ENCODE assay signal across 18 cellular contexts in the genomic region with DNA sequence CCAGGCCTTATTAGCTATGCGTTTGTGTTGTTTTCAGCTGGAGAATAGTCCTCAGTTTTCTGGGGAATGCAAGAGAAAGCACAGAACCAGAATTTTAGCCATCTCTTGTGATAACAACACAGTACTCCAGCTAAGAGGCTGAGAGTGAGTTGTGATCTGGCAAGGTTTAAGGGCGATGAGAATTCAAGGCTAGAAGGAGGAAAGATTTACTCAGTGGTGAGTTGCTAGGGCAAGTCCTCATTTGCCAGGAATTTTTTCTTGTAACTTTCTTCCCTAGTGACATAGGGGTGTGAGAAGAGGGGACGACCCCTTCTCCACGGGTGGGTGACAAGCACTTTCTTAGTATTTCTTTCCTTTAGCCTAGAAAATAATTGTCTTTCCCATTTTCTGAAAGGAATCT. TPM values are rescaled to one million over a fixed set of nuclear protein-coding genes. Genes with fewer than 3 reads are reported as not detected.
DNase-seq lines count a peak whose midpoint lies in the region; ATAC-seq and TF ChIP-seq lines count a peak whose summit lies in the region.
"Had no signal": no experiment of that assay in that cellular context is flagged by ENCODE, and none has a peak within 500 bp of the region (broad histone marks: within the 10 kb centered on the region; RNA-seq: fewer than 3 reads in every experiment).

No MANE protein-coding gene starts in this region.

- no peak overlapping the region for H3K23ac ChIP-seq in IMR-90 (ENCODE audit: low read depth, low read length)

- no peak for TF ChIP-seq RAD21 in IMR-90 (IDR thresholded peaks at IDR 0.05; ENCODE audit: low read length)

- H3K4me2 ChIP-seq in IMR-90 (ENCODE audit: low read depth, low read length): no peak overlapping the region
- H3K4me2 ChIP-seq: BLaER1 had no signal

- no peak overlapping the region for H3K56ac ChIP-seq in IMR-90 (ENCODE audit: extremely low read depth, insufficient read depth, low read length)

- no peaks in the 10 kb centered on the region for H4K20me1 ChIP-seq in IMR-90 (ENCODE audit: insufficient read depth, low read length)
- H4K20me1 ChIP-seq: BLaER1 had no signal

- no peak for TF ChIP-seq POLR2A in IMR-90 (IDR thresholded peaks at IDR 0.05; ENCODE audit: low read depth, low read length)

- CTCF ChIA-PET in IMR-90 (lab: Yijun Ruan, JAX): interaction anchor here (1.0 kb wide), 1 partner anchor 21 kb away, joined by 3 read pairs; no protein-coding TSS in a partner anchor

- no peaks in the 10 kb centered on the region for H3K27me3 ChIP-seq in IMR-90 (ENCODE audit: control insufficient read depth, insufficient read depth, low read length)
- H3K27me3 ChIP-seq: BLaER1 had no signal

- in situ Hi-C loops in IMR-90 (cut with MboI; ENCODE audit: low sequenced_read_pairs): no loop called here

- no peak overlapping the region for H3K27ac ChIP-seq in IMR-90 (ENCODE audit: insufficient read depth, low read length)
- H3K27ac ChIP-seq: 22Rv1, BLaER1, C4-2B, GM23248 had no signal

- no peaks in the 10 kb centered on the region for H3K36me3 ChIP-seq in IMR-90 (ENCODE audit: control insufficient read depth, insufficient read depth, low read length)
- H3K36me3 ChIP-seq: BLaER1 had no signal

- no peak overlapping the region for H3K4ac ChIP-seq in IMR-90 (ENCODE audit: low read depth, low read length)

- no peak overlapping the region for H3K18ac ChIP-seq in IMR-90 (ENCODE audit: low read depth, low read length)

- peak; percentile 48 for ATAC-seq in left ventricle myocardium superior
- no peak for ATAC-seq in Right ventricle myocardium inferior
- ATAC-seq in IMR-90 (ENCODE audit: low read depth): no peak
- peak; percentile 55 for ATAC-seq in sciatic nerve
- ATAC-seq in HG03457 (IDR thresholded peaks at IDR 0.05; ENCODE audit: unreplicated experiment): no peak
- no peak for ATAC-seq in HG03354 (IDR thresholded peaks at IDR 0.05; ENCODE audit: poor library complexity, severe bottlenecking, unreplicated experiment)
- ATAC-seq: CD8-positive, alpha-beta T cell had no signal

- H2AFZ ChIP-seq in IMR-90 (replicated peaks; ENCODE audit: low read length, poor library complexity): no peak overlapping the region
- H2AFZ ChIP-seq: GM23248 had no signal

- no peaks in the 10 kb centered on the region for H3K9me3 ChIP-seq in IMR-90 (ENCODE audit: control insufficient read depth, insufficient read depth, low read length)
- H3K9me3 ChIP-seq: BLaER1, Caco-2 had no signal

- no peak overlapping the region for H4K5ac ChIP-seq in IMR-90 (ENCODE audit: low read depth, low read length)

- H2BK15ac ChIP-seq in IMR-90 (ENCODE audit: low read depth, low read length): peak overlapping the region; percentile 36; the same call in 1 of the 3 replicates

- no peak overlapping the region for H3K4me3 ChIP-seq in IMR-90 (ENCODE audit: insufficient read depth, low read depth, low read length)
- H3K4me3 ChIP-seq: BLaER1, GM23248 had no signal

- TF ChIP-seq CTCF in IMR-90 (conservative IDR thresholded peaks at IDR 0.05; ENCODE audit: low read depth, low read length): no peak

- DNase-seq in activated CD8-positive, alpha-beta memory T cell treated with anti-CD3 and anti-CD28 coated beads for 24 hours: peak; percentile 15
- DNase-seq in activated CD8-positive, alpha-beta memory T cell treated with anti-CD3 and anti-CD28 coated beads, Interleukin-2, amount 50 U/mL, for 4 hours: no peak
- DNase-seq in left ventricle myocardium superior (no peak), Right ventricle myocardium inferior (ENCODE audit: missing footprints) (no peak), IMR-90 (no peak), sciatic nerve (ENCODE audit: low spot score) (no peak)
- DNase-seq: Caco-2; CD4-positive, CD25-positive, alpha-beta regulatory T cell; CD8-positive, alpha-beta T cell; DMS153; DND-41; GM23248; HCEC 1CT had no signal

- WGBS in IMR-90 (ENCODE audit: extremely low coverage in 2 of 2, insufficient read length in 1 of 2), 2 experiments: no CpG with 5 or more reads among the region's 4 CpGs

- H2AK9ac ChIP-seq in IMR-90 (replicated peaks; ENCODE audit: low read depth, low read length, poor library complexity): no peak overlapping the region

- H3K9ac ChIP-seq in IMR-90 (ENCODE audit: low read depth, low read length): no peak overlapping the region
- H3K9ac ChIP-seq: BLaER1, GM23248 had no signal

- dilution Hi-C loops in IMR-90 (cut with HindIII; ENCODE audit: low sequenced_read_pairs, unreplicated experiment): no loop called here

- no peaks in the 10 kb centered on the region for H3K79me1 ChIP-seq in IMR-90 (ENCODE audit: low read depth in 1 of 2, low read length in 2 of 2)

- no peak overlapping the region for H4K91ac ChIP-seq in IMR-90 (ENCODE audit: insufficient read depth, low read depth, low read length)

- H3K4me1 ChIP-seq in IMR-90 (ENCODE audit: control insufficient read depth, insufficient read depth, low read length): peaks cover 11% of the 10 kb centered on the region
- H3K4me1 ChIP-seq: BLaER1 had no signal

- H2BK5ac ChIP-seq in IMR-90 (ENCODE audit: low read depth, low read length, poor library complexity, severe bottlenecking): no peak overlapping the region

- H2BK20ac ChIP-seq in IMR-90 (ENCODE audit: low read depth, low read length): no peak overlapping the region

- no TSS peak for BruUV-seq in IMR-90 (replicated peaks; lab: Mats Ljungman, UMichigan)

- H2BK120ac ChIP-seq in IMR-90 (ENCODE audit: low read depth, low read length): no peak overlapping the region

- H3K14ac ChIP-seq in IMR-90 (replicated peaks; ENCODE audit: low read depth, low read length): no peak overlapping the region

- POLR2A ChIA-PET in IMR-90 (lab: Charles Lee; ENCODE audit: unreplicated experiment): no interaction called here

- intact Hi-C loops in left ventricle myocardium superior (cut with micrococcal nuclease) (no loop called here), Right ventricle myocardium inferior (cut with DNase I) (no loop called here), IMR-90 (cut with micrococcal nuclease) (no loop called here), sciatic nerve (cut with DNase I) (no loop called here)

- H4K8ac ChIP-seq in IMR-90 (ENCODE audit: low read depth in 2 of 2, low read length in 2 of 2): no peak overlapping the region

- H3K9me1 ChIP-seq in IMR-90 (ENCODE audit: insufficient read depth, low read length): peaks cover 14% of the 10 kb centered on the region; the same call in 1 of the 2 replicates

- peak overlapping the region; percentile 27; the same call in 1 of the 2 replicates for H2AK5ac ChIP-seq in IMR-90 (ENCODE audit: low read depth, low read length)

TF ChIP-seq in IMR-90, 13 proteins besides CTCF, POLR2A, EP300 and RAD21:
- TF ChIP-seq SMC3 (IDR thresholded peaks at IDR 0.05; ENCODE audit: low read depth, low read length): no peak
- TF ChIP-seq FOS (IDR thresholded peaks at IDR 0.05; ENCODE audit: low read depth, low read length): no peak
- TF ChIP-seq RCOR1 (IDR thresholded peaks at IDR 0.05; ENCODE audit: insufficient replicate concordance, low read length): no peak
- TF ChIP-seq USF2 (IDR thresholded peaks at IDR 0.05; ENCODE audit: low read depth, low read length): no peak
- no peak for TF ChIP-seq CHD1 (IDR thresholded peaks at IDR 0.05; ENCODE audit: low read depth, low read length)
- TF ChIP-seq NFE2L2 (IDR thresholded peaks at IDR 0.05; ENCODE audit: low read depth, low read length): no peak
- TF ChIP-seq MAFK (IDR thresholded peaks at IDR 0.05; ENCODE audit: low read depth, low read length): no peak
- TF ChIP-seq CEBPB (IDR thresholded peaks at IDR 0.05; ENCODE audit: low read depth, low read length): no peak
- TF ChIP-seq RFX5 (IDR thresholded peaks at IDR 0.05; ENCODE audit: low read depth, low read length): no peak
- TF ChIP-seq, protein P1, sequence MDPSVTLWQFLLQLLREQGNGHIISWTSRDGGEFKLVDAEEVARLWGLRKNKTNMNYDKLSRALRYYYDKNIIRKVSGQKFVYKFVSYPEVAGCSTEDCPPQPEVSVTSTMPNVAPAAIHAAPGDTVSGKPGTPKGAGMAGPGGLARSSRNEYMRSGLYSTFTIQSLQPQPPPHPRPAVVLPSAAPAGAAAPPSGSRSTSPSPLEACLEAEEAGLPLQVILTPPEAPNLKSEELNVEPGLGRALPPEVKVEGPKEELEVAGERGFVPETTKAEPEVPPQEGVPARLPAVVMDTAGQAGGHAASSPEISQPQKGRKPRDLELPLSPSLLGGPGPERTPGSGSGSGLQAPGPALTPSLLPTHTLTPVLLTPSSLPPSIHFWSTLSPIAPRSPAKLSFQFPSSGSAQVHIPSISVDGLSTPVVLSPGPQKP (IDR thresholded peaks at IDR 0.05; ENCODE audit: borderline replicate concordance, low read depth, low read length): no peak
TF ChIP-seq in IMR-90: peak in this region for 0.

RNA-seq across cellular contexts. Expression of gene HHAT, which starts 53.2 kb away (rescaled TPM):
- total RNA-seq in left ventricle myocardium superior (1.9 TPM), Right ventricle myocardium inferior (1.8 TPM), IMR-90 (2012; rRNA removed) (2.5 and 2.8 TPM in 2 replicates), sciatic nerve (7.7 TPM)
- polyA plus RNA-seq in IMR-90 (2012; rRNA removed): 1.2 and 1.7 TPM in 2 replicates
- 1.0 and 2.5 TPM in 2 replicates for polyA plus RNA-seq in IMR-90 (2012; cell fraction: cytosol; rRNA removed)
- polyA plus RNA-seq in IMR-90 (2012; cell fraction: nucleus; rRNA removed; ENCODE audit: low replicate concordance): 1.1 and 1.9 TPM in 2 replicates

Comparison
In these comparisons a context has a peak if more than half of its experiments do, and no peak if none do; other contexts are left out.
1. ATAC-seq: peak in left ventricle myocardium superior (single experiment) and sciatic nerve (single experiment); none in Right ventricle myocardium inferior (single experiment), IMR-90 (single experiment), HG03457 (single experiment) and HG03354 (single experiment).